8 cellular contexts compared by ENCODE assay signal in the genomic region with DNA sequence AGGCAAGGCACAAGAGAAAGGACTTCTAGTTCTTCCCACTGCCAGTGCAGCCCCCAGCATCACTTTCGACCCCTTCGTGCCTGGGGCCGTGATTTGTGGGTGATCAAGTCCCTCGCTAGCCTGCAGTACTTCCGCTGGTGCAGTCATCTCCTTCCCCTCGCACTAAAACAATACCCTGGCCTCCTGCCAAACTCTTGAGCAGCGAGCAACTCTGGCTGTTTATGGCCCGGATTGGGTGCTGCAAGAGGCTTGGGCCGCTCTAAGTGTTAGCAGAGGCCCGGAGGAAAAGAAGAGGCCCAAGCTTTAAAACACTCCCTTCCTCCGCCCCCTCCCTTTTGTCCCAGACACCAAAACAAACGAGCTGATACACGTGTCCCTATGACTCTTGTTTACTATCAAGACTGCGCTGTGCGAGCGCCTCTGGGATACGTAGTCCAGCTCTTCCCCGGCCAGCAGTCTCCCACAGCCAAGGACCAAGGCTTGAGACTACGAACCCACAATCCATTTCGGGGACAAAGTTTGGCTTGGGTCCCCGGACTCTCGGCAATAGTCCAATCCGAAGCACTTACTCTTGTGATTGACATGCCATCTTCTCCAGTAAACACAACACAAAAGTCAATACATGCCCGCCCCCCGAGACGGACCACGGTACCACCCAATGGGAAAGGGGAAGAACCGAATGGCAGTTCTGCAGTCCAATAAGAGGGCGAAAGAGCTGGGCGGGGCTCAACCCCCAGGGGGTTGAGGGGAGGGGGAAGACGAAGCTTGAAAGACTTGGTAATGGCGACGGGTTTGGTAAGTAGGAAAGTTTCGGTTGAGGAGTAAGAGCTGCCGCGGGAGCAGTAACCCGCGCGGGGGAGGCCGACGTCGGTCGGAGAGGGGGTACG. TPM values are rescaled to one million over a fixed set of nuclear protein-coding genes. Genes with fewer than 3 reads are reported as not detected.
DNase-seq lines count a peak whose midpoint lies in the region; ATAC-seq and TF ChIP-seq lines count a peak whose summit lies in the region.

A gene with protein sequence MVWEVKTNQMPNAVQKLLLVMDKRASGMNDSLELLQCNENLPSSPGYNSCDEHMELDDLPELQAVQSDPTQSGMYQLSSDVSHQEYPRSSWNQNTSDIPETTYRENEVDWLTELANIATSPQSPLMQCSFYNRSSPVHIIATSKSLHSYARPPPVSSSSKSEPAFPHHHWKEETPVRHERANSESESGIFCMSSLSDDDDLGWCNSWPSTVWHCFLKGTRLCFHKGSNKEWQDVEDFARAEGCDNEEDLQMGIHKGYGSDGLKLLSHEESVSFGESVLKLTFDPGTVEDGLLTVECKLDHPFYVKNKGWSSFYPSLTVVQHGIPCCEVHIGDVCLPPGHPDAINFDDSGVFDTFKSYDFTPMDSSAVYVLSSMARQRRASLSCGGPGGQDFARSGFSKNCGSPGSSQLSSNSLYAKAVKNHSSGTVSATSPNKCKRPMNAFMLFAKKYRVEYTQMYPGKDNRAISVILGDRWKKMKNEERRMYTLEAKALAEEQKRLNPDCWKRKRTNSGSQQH (plus strand): TSS at position 771 of the 887 bp plus-strand sequence. CDS start 10,891 bp downstream, outside the sequence.

- peak; percentile 87 to 93 for TF ChIP-seq POLR2A in suprapubic skin (IDR thresholded peaks at IDR 0.05)

- peak within 1 kb of the TSS; percentile 99 to 100 for H3K27ac Mint-ChIP-seq in activated naive CD4-positive, alpha-beta T cell treated with anti-CD3 and anti-CD28 coated beads, Interleukin-2, amount 50 U/mL, for 72 hours

- DNase-seq in GM06990 (ENCODE audit: extremely low read depth, insufficient read length) (peak; percentile 95), NCI-H1092 treated with DMSO at 0.1 percent for 48 hours (lab: John Stamatoyannopoulos, UW) (peak; percentile 100), SKM-1 (lab: John Stamatoyannopoulos, UW; ENCODE audit: unreplicated experiment) (peak; percentile 97), globus pallidus (ENCODE audit: low spot score) (peak; percentile 100), nucleus accumbens (lab: John Stamatoyannopoulos, UW) (peak; percentile 89 to 100 (median 99)), suprapubic skin (ENCODE audit: low spot score in 2 of 2) (peak; percentile 100)
- peak; percentile 96 to 97 for DNase-seq in activated naive CD4-positive, alpha-beta T cell treated with anti-CD3 and anti-CD28 coated beads, Interleukin-2, amount 50 U/mL, for 72 hours (ENCODE audit: low spot score in 2 of 2)

- H3K4me3 ChIP-seq in GM06990 (replicated peaks; ENCODE audit: low read depth, low read length): peak within 1 kb of the TSS; percentile 85
- H3K4me3 ChIP-seq in suprapubic skin: peak within 1 kb of the TSS; percentile 90

- H3K4me1 ChIP-seq in suprapubic skin: peaks cover 35% of the 10 kb centered on the region

- no peaks in the 10 kb centered on the region for H3K9me3 ChIP-seq in suprapubic skin

- WGBS in suprapubic skin: under 1% methylated on average over 44 of the region's 44 CpGs

- peak within 1 kb of the TSS; percentile 99 for H3K27ac ChIP-seq in suprapubic skin

- no peaks in the 10 kb centered on the region for H3K9me3 Mint-ChIP-seq in activated naive CD4-positive, alpha-beta T cell treated with anti-CD3 and anti-CD28 coated beads, Interleukin-2, amount 50 U/mL, for 72 hours

- peaks cover 0 to 5% of the 10 kb centered on the region in 2 donors for H3K36me3 Mint-ChIP-seq in activated naive CD4-positive, alpha-beta T cell treated with anti-CD3 and anti-CD28 coated beads, Interleukin-2, amount 50 U/mL, for 72 hours

- TF ChIP-seq CTCF in GM06990 (IDR thresholded peaks at IDR 0.05; ENCODE audit: insufficient read depth, low read length, poor library complexity, severe bottlenecking) (no peak), suprapubic skin (IDR thresholded peaks at IDR 0.05) (no peak)

- no peak for TF ChIP-seq EP300 in suprapubic skin (IDR thresholded peaks at IDR 0.05)

- H3K36me3 ChIP-seq in GM06990 (ENCODE audit: control insufficient read depth, insufficient read depth, low read length) (no peaks in the 10 kb centered on the region), suprapubic skin (peaks cover 4% of the 10 kb centered on the region)

- peak; percentile 88 for ATAC-seq in HG02610 (IDR thresholded peaks at IDR 0.05; ENCODE audit: unreplicated experiment)
- ATAC-seq in activated naive CD4-positive, alpha-beta T cell treated with anti-CD3 and anti-CD28 coated beads, Interleukin-2, amount 50 U/mL, for 72 hours: peak; percentile 82 to 85

- H3K27me3 ChIP-seq in GM06990 (replicated peaks; ENCODE audit: control insufficient read depth, insufficient read depth, low read length) (no peaks in the 10 kb centered on the region), suprapubic skin (no peaks in the 10 kb centered on the region)

RNA-seq across cellular contexts. Expression of the gene that starts here (rescaled TPM):
- 10 to 100 TPM; 26.8 to 73.9 TPM for total RNA-seq in activated naive CD4-positive, alpha-beta T cell treated with anti-CD3 and anti-CD28 coated beads, Interleukin-2, amount 50 U/mL, for 72 hours
- 100 to 1,000 TPM; 101 to 207 (median 138) TPM for total RNA-seq in suprapubic skin

Comparison
In these comparisons a context has a peak if more than half of its experiments do, and no peak if none do; other contexts are left out.
1. Peak in every context shown above with its lines: DNase-seq, ATAC-seq, H3K4me3 ChIP-seq and H3K27ac ChIP-seq.